In genomic region chr3:143307613-143308183, GRCh38 we compare ENCODE assay signal across 10 cellular contexts.
A peak's percentile ranks its signal among the peaks of the same experiment; 100 is the strongest.
DNase-seq lines count a peak whose midpoint lies in the region; ATAC-seq, FAIRE-seq and TF ChIP-seq lines count a peak whose summit lies in the region.
"Had no signal": no experiment of that assay in that cellular context is flagged by ENCODE, and none has a peak within 500 bp of the region (broad histone marks: within the 10 kb centered on the region; RNA-seq: fewer than 3 reads in every experiment).

No MANE protein-coding gene starts in this region.

- H3K4me3 Mint-ChIP-seq in natural killer cell treated with Interleukin-12 subunit alpha and Interleukin-12 subunit beta and Interleukin-15 and Interleukin-18, amount 100 ng/mL, for 72 hours = no peak overlapping the region

- no peaks in the 10 kb centered on the region for H3K27me3 ChIP-seq in bronchial epithelial cell (ENCODE audit: control insufficient read depth, insufficient read depth, low read length)

- no peaks in the 10 kb centered on the region for H3K27me3 Mint-ChIP-seq in natural killer cell treated with Interleukin-12 subunit alpha and Interleukin-12 subunit beta and Interleukin-15 and Interleukin-18, amount 100 ng/mL, for 72 hours

- 87 to 90% methylated on average over 1 of the region's 1 CpG for WGBS in lower leg skin, 2 donors

- no peak for TF ChIP-seq CTCF in bronchial epithelial cell (IDR thresholded peaks at IDR 0.05; ENCODE audit: insufficient read depth, low read length, severe bottlenecking)
- no peak for TF ChIP-seq CTCF in lower leg skin (IDR thresholded peaks at IDR 0.05)

- H3K4me3 ChIP-seq in bronchial epithelial cell (ENCODE audit: low read depth, low read length) = no peak overlapping the region
- H3K4me3 ChIP-seq in lower leg skin (ENCODE audit: low read depth, poor library complexity, severe bottlenecking) = no peak overlapping the region

- intact Hi-C loops in lower leg skin (cut with DNase I; ENCODE audit: low total_unique reads) (no loop called here), head of caudate nucleus (cut with DNase I) (no loop called here)

- TF ChIP-seq POLR2A in GM12892 (IDR thresholded peaks at IDR 0.05; ENCODE audit: low read depth, low read length) = no peak
- TF ChIP-seq POLR2A in lower leg skin (IDR thresholded peaks at IDR 0.05) = no peak

- no peaks in the 10 kb centered on the region for H3K36me3 Mint-ChIP-seq in natural killer cell treated with Interleukin-12 subunit alpha and Interleukin-12 subunit beta and Interleukin-15 and Interleukin-18, amount 100 ng/mL, for 72 hours

- FAIRE-seq in GM12892 (lab: Jason Lieb, UNC) (no peak), bronchial epithelial cell (lab: Jason Lieb, UNC) (no peak)
- FAIRE-seq: endometrium had no signal

- H3K4me1 Mint-ChIP-seq in natural killer cell treated with Interleukin-12 subunit alpha and Interleukin-12 subunit beta and Interleukin-15 and Interleukin-18, amount 100 ng/mL, for 72 hours (ENCODE audit: low read depth in 2 of 2) = peaks cover 22 to 40% of the 10 kb centered on the region in 2 donors

- H3K27ac Mint-ChIP-seq in natural killer cell treated with Interleukin-12 subunit alpha and Interleukin-12 subunit beta and Interleukin-15 and Interleukin-18, amount 100 ng/mL, for 72 hours = peak overlapping the region in 1 of 2 donors; percentile 71

- H3K9me3 Mint-ChIP-seq in natural killer cell treated with Interleukin-12 subunit alpha and Interleukin-12 subunit beta and Interleukin-15 and Interleukin-18, amount 100 ng/mL, for 72 hours = no peaks in the 10 kb centered on the region

- H3K36me3 ChIP-seq in bronchial epithelial cell (ENCODE audit: control insufficient read depth, insufficient read depth, low read length) = no peaks in the 10 kb centered on the region

- ATAC-seq in HG03045 (IDR thresholded peaks at IDR 0.05; ENCODE audit: unreplicated experiment) = peak; percentile 72
- ATAC-seq in natural killer cell treated with Interleukin-12 subunit alpha and Interleukin-12 subunit beta and Interleukin-15 and Interleukin-18, amount 100 ng/mL, for 72 hours = peak; percentile 89 to 92
- ATAC-seq in HG03108 (IDR thresholded peaks at IDR 0.05; ENCODE audit: unreplicated experiment) = no peak

- DNase-seq in GM12892 (ENCODE audit: insufficient read length) (peak; percentile 18), bronchial epithelial cell (ENCODE audit: low read depth) (peak; percentile 67), lower leg skin (ENCODE audit: low spot score in 2 of 2) (no peak), head of caudate nucleus (no peak), cerebellum (ENCODE audit: low spot score) (no peak)
- DNase-seq in natural killer cell treated with Interleukin-12 subunit alpha and Interleukin-12 subunit beta and Interleukin-15 and Interleukin-18, amount 100 ng/mL, for 72 hours (ENCODE audit: low spot score) = peak; percentile 73
- DNase-seq: NCI-H2171 treated with DMSO at 0.1 percent for 48 hours had no signal

Comparison
In these comparisons a context has a peak if more than half of its experiments do, and no peak if none do; other contexts are left out.
1. DNase-seq: peak in GM12892 (single experiment), bronchial epithelial cell (single experiment) and natural killer cell treated with Interleukin-12 subunit alpha and Interleukin-12 subunit beta and Interleukin-15 and Interleukin-18, amount 100 ng/mL, for 72 hours (single experiment); none in lower leg skin (0 of 2), head of caudate nucleus (0 of 42) and cerebellum (single experiment).